Comparison of ENCODE assay signal across 8 cellular contexts in genomic region chr6:36444470-36444869, GRCh38. TPM values are rescaled to one million over a fixed set of nuclear protein-coding genes. Genes with fewer than 3 reads are reported as not detected.
A peak's percentile ranks its signal among the peaks of the same experiment; 100 is the strongest.
DNase-seq lines count a peak whose midpoint lies in the region; ATAC-seq and TF ChIP-seq lines count a peak whose summit lies in the region.

No MANE protein-coding gene starts in this region.

- CTCF ChIA-PET in Panc1 (lab: Charles Lee), result interaction anchor here (0.6 kb wide), 1 partner anchor 9 kb away, joined by 3 read pairs; no protein-coding TSS in a partner anchor

- peaks cover 4% of the 10 kb centered on the region for H3K9me3 Mint-ChIP-seq in progenitor cell of endocrine pancreas (ENCODE audit: low read depth)

- H3K4me3 Mint-ChIP-seq in progenitor cell of endocrine pancreas (ENCODE audit: low read depth), result peak overlapping the region; percentile 97

- POLR2A ChIA-PET in Panc1 (lab: Charles Lee), result interaction anchor here (0.7 kb wide), 1 partner anchor 25 kb away, joined by 17 read pairs; no protein-coding TSS in a partner anchor

- DNase-seq in D341Med (ENCODE audit: low spot score), result peak; percentile 33
- DNase-seq in Panc1 (ENCODE audit: low read depth, low spot score), result no peak
- DNase-seq in epithelial cell of proximal tubule (ENCODE audit: low read depth), result no peak
- DNase-seq in progenitor cell of endocrine pancreas (ENCODE audit: low spot score, unreplicated experiment), result no peak
- DNase-seq in UCSD-AML1 (lab: John Stamatoyannopoulos, UW; ENCODE audit: unreplicated experiment), result no peak
- DNase-seq in OCI-M2 (lab: John Stamatoyannopoulos, UW; ENCODE audit: unreplicated experiment), result no peak
- no peak for DNase-seq in activated gamma-delta T cell treated with Interleukin-2 at 50 U/mL for 16 hours

- peak overlapping the region; percentile 95 for H3K27ac ChIP-seq in Panc1 (ENCODE audit: low read length)

- intact Hi-C loops in Panc1 (cut with micrococcal nuclease; ENCODE audit: unreplicated experiment), result no loop called here

- no peaks in the 10 kb centered on the region for H3K9me3 ChIP-seq in Panc1 (ENCODE audit: control insufficient read depth, insufficient read depth, low read depth, low read length)

- H3K27ac Mint-ChIP-seq in progenitor cell of endocrine pancreas, result peak overlapping the region; percentile 98

- H3K4me1 Mint-ChIP-seq in progenitor cell of endocrine pancreas (ENCODE audit: low read depth), result peaks cover 29% of the 10 kb centered on the region

- H3K27me3 ChIP-seq in Panc1 (ENCODE audit: control insufficient read depth, insufficient read depth, low read length), result no peaks in the 10 kb centered on the region

- H3K4me1 ChIP-seq in Panc1 (ENCODE audit: control insufficient read depth, insufficient read depth, low read length), result peaks cover 26% of the 10 kb centered on the region

- TF ChIP-seq CTCF in Panc1 (IDR thresholded peaks at IDR 0.05), result no peak
- TF ChIP-seq CTCF in epithelial cell of proximal tubule (conservative IDR thresholded peaks at IDR 0.05; ENCODE audit: low read depth, low read length), result no peak
- TF ChIP-seq CTCF in progenitor cell of endocrine pancreas (IDR thresholded peaks at IDR 0.05; ENCODE audit: unreplicated experiment), result no peak

- H3K4me3 ChIP-seq in Panc1 (ENCODE audit: low read depth in 2 of 2, low read length in 2 of 2), result peak overlapping the region; percentile 84 to 92
- H3K4me3 ChIP-seq in epithelial cell of proximal tubule (ENCODE audit: low read depth, low read length), result peak overlapping the region; percentile 88

- ATAC-seq in Panc1 (no peak), GM21786 (IDR thresholded peaks at IDR 0.05; ENCODE audit: unreplicated experiment) (no peak)

- in situ Hi-C loops in Panc1 (cut with HindIII; ENCODE audit: low pct_unique_long_range_greater_than_20kb, low sequenced_read_pairs), result no loop called here

- H3K36me3 Mint-ChIP-seq in progenitor cell of endocrine pancreas (ENCODE audit: insufficient read depth), result peaks cover 17% of the 10 kb centered on the region

- no peaks in the 10 kb centered on the region for H3K27me3 Mint-ChIP-seq in progenitor cell of endocrine pancreas

- no TSS peak for BruUV-seq in Panc1 (replicated peaks; lab: Mats Ljungman, UMichigan)

- H3K36me3 ChIP-seq in Panc1 (ENCODE audit: control insufficient read depth, insufficient read depth, low read length), result no peaks in the 10 kb centered on the region; the same call in 1 of the 2 replicates

RNA-seq across cellular contexts. Expression of gene KCTD20, which starts 1.7 kb away (rescaled TPM):
- total RNA-seq in Panc1 (2021; ENCODE audit: unreplicated experiment) (41.6 TPM), epithelial cell of proximal tubule (48.8 and 54.0 TPM in 2 replicates), progenitor cell of endocrine pancreas (26.3 and 27.0 TPM in 2 replicates)
- 25.7 TPM for polyA plus RNA-seq in Panc1 (2012; ENCODE audit: insufficient read length)

RNA-seq across cellular contexts. Expression of gene PXT1, which starts 1.8 kb away (rescaled TPM):
- total RNA-seq in Panc1 (2021; ENCODE audit: unreplicated experiment) (not detected), epithelial cell of proximal tubule (not detected in 2 replicates), progenitor cell of endocrine pancreas (not detected in 2 replicates)
- not detected for polyA plus RNA-seq in Panc1 (2012; ENCODE audit: insufficient read length)

RNA-seq across cellular contexts. Expression of gene ETV7, which starts 57.0 kb away (rescaled TPM):
- total RNA-seq in Panc1 (2021; ENCODE audit: unreplicated experiment), result 2.0 TPM
- 1.5 TPM for polyA plus RNA-seq in Panc1 (2012; ENCODE audit: insufficient read length)
- total RNA-seq in epithelial cell of proximal tubule, result 0.87 and 3.2 TPM in 2 replicates
- total RNA-seq in progenitor cell of endocrine pancreas, result not detected in 2 replicates
